ENCODE assay signal across 9 cellular contexts in the genomic region with DNA sequence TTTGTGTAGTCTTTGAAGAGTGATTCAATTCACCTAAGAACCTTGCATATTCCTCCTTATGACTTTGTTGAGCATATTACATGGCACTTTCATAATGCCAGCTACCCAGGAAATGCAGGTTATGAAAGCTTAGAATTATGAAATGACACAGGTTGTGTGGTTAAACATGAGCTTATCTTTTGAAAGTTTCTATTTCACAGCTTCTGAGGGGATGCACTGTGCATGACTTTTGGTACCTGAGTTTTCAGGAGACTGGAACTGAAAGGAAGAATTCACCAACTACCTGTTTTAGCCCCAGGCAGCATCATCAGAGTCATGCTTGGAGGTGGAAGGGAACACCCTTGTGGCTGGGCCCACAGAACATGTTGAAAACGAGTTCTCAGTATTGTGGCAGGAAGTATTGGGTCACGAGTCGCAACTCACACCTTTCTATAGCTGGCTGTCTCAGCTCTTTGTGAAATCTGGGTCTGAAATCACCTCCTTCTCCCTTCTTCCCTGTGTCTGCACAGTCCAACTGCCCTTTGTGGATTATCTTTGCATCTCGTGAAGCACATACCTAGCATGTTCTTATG.
DNase-seq lines count a peak whose midpoint lies in the region; ATAC-seq, FAIRE-seq and TF ChIP-seq lines count a peak whose summit lies in the region.
"Had no signal": no experiment of that assay in that cellular context is flagged by ENCODE, and none has a peak within 500 bp of the region (broad histone marks: within the 10 kb centered on the region; RNA-seq: fewer than 3 reads in every experiment).

No MANE protein-coding gene starts in this region.

- no peak overlapping the region for H3K27ac ChIP-seq in effector memory CD4-positive, alpha-beta T cell (ENCODE audit: insufficient read depth, low read length, poor library complexity, severe bottlenecking)

- H3K4me1 ChIP-seq in effector memory CD4-positive, alpha-beta T cell (ENCODE audit: control insufficient read depth, insufficient read depth, low read length, poor library complexity, severe bottlenecking): peaks cover 27% of the 10 kb centered on the region

- no peak for DNase-seq in GM19239 (ENCODE audit: insufficient read length, low spot score)
- no peak for DNase-seq in activated B cell treated with CpG ODN at 0.5 μM for 24 hours
- peak; percentile 40 to 50 (median 43) for DNase-seq in effector memory CD4-positive, alpha-beta T cell
- DNase-seq in sciatic nerve (ENCODE audit: low spot score): no peak
- no peak for DNase-seq in NCI-H774 (lab: John Stamatoyannopoulos, UW)
- DNase-seq in DMS79 (lab: John Stamatoyannopoulos, UW): no peak
- DNase-seq: left cardiac atrium had no signal

- no peaks in the 10 kb centered on the region for H3K9me3 ChIP-seq in effector memory CD4-positive, alpha-beta T cell (ENCODE audit: control insufficient read depth, low read length)

- H3K27me3 Mint-ChIP-seq in activated B cell treated with CpG ODN at 0.5 μM for 24 hours: no peaks in the 10 kb centered on the region
- no peaks in the 10 kb centered on the region for H3K27me3 Mint-ChIP-seq in stimulated activated memory B cell treated with anti-CD40 and anti-IgM and Interleukin-4, amounts not matched to agents 10 μg/mL and 1 μg/mL and 100 μg/mL, for 72 hours

- no peak for TF ChIP-seq CTCF in activated B cell treated with CpG ODN at 0.5 μM for 24 hours (IDR thresholded peaks at IDR 0.05)

- no peaks in the 10 kb centered on the region for H3K36me3 ChIP-seq in effector memory CD4-positive, alpha-beta T cell (ENCODE audit: control insufficient read depth, insufficient read depth, low read length)

- peaks cover 37% of the 10 kb centered on the region for H3K4me1 Mint-ChIP-seq in activated B cell treated with CpG ODN at 0.5 μM for 24 hours
- peaks cover 43% of the 10 kb centered on the region for H3K4me1 Mint-ChIP-seq in stimulated activated memory B cell treated with anti-CD40 and anti-IgM and Interleukin-4, amounts not matched to agents 10 μg/mL and 1 μg/mL and 100 μg/mL, for 72 hours

- peak; percentile 100 for FAIRE-seq in GM19239 (lab: Jason Lieb, UNC)

- POLR2A ChIA-PET in activated B cell treated with CpG ODN at 0.5 μM for 24 hours (lab: Charles Lee): interaction anchor here (0.6 to 3.1 kb wide), 17 partner anchors 9 to 294 kb away, joined by 3 to 42 read pairs (median 7); a partner anchor contains a TSS

- no peaks in the 10 kb centered on the region for H3K36me3 Mint-ChIP-seq in activated B cell treated with CpG ODN at 0.5 μM for 24 hours (ENCODE audit: low read depth)
- no peaks in the 10 kb centered on the region for H3K36me3 Mint-ChIP-seq in stimulated activated memory B cell treated with anti-CD40 and anti-IgM and Interleukin-4, amounts not matched to agents 10 μg/mL and 1 μg/mL and 100 μg/mL, for 72 hours

- intact Hi-C loops in activated B cell treated with CpG ODN at 0.5 μM for 24 hours (cut with micrococcal nuclease) (loop anchor here (1.0 kb wide), 3 partner anchors 17 to 228 kb away; a partner anchor contains a TSS), sciatic nerve (cut with DNase I) (no loop called here)

- no peaks in the 10 kb centered on the region for H3K9me3 Mint-ChIP-seq in activated B cell treated with CpG ODN at 0.5 μM for 24 hours
- no peaks in the 10 kb centered on the region for H3K9me3 Mint-ChIP-seq in stimulated activated memory B cell treated with anti-CD40 and anti-IgM and Interleukin-4, amounts not matched to agents 10 μg/mL and 1 μg/mL and 100 μg/mL, for 72 hours

- peak overlapping the region; percentile 11 for H3K4me3 Mint-ChIP-seq in activated B cell treated with CpG ODN at 0.5 μM for 24 hours
- no peak overlapping the region for H3K4me3 Mint-ChIP-seq in stimulated activated memory B cell treated with anti-CD40 and anti-IgM and Interleukin-4, amounts not matched to agents 10 μg/mL and 1 μg/mL and 100 μg/mL, for 72 hours

- peak; percentile 75 for ATAC-seq in HG03159 (IDR thresholded peaks at IDR 0.05; ENCODE audit: unreplicated experiment)
- peak; percentile 87 for ATAC-seq in activated B cell treated with CpG ODN at 0.5 μM for 24 hours (ENCODE audit: low read depth)
- peak; percentile 97 for ATAC-seq in stimulated activated memory B cell treated with anti-CD40 and anti-IgM and Interleukin-4, amounts not matched to agents 10 μg/mL and 1 μg/mL and 100 μg/mL, for 72 hours
- no peak for ATAC-seq in sciatic nerve

- CTCF ChIA-PET in activated B cell treated with CpG ODN at 0.5 μM for 24 hours (lab: Charles Lee): interaction anchor here (0.8 to 1.9 kb wide), 18 partner anchors 9 to 310 kb away, joined by 3 to 18 read pairs (median 5); no protein-coding TSS in a partner anchor

- H3K4me3 ChIP-seq in effector memory CD4-positive, alpha-beta T cell (ENCODE audit: insufficient read depth, low read depth, low read length, poor library complexity, severe bottlenecking): no peak overlapping the region

- peak overlapping the region; percentile 81 for H3K27ac Mint-ChIP-seq in activated B cell treated with CpG ODN at 0.5 μM for 24 hours
- peak overlapping the region; percentile 35 for H3K27ac Mint-ChIP-seq in stimulated activated memory B cell treated with anti-CD40 and anti-IgM and Interleukin-4, amounts not matched to agents 10 μg/mL and 1 μg/mL and 100 μg/mL, for 72 hours

- no peaks in the 10 kb centered on the region for H3K27me3 ChIP-seq in effector memory CD4-positive, alpha-beta T cell (replicated peaks; ENCODE audit: control insufficient read depth, insufficient read depth, low read length, poor library complexity, severe bottlenecking)

Comparison
In these comparisons a context has a peak if more than half of its experiments do, and no peak if none do; other contexts are left out.
1. DNase-seq: peak in effector memory CD4-positive, alpha-beta T cell (3 of 3); none in GM19239 (single experiment), activated B cell treated with CpG ODN at 0.5 μM for 24 hours (single experiment), sciatic nerve (single experiment), NCI-H774 (single experiment) and DMS79 (single experiment).